In genomic region chr3:14329842-14330241, GRCh38 we compare ENCODE assay signal across 1 cellular context.
TF ChIP-seq lines count a peak whose summit lies in the region.

No MANE protein-coding gene starts in this region.

TF ChIP-seq in H1, 55 proteins besides CTCF, POLR2A, EP300 and RAD21:
- TF ChIP-seq KDM1A (IDR thresholded peaks at IDR 0.05; ENCODE audit: borderline replicate concordance, low read length) (0 out of 2 replicates have a peak, but pooled peaks have one; percentile 18), CBX5 (IDR thresholded peaks at IDR 0.05; ENCODE audit: low read depth, low read length) (no peak), E2F6 (IDR thresholded peaks at IDR 0.05) (peak; percentile 43)
